ENCODE assay signal across 7 cellular contexts in the genomic region with DNA sequence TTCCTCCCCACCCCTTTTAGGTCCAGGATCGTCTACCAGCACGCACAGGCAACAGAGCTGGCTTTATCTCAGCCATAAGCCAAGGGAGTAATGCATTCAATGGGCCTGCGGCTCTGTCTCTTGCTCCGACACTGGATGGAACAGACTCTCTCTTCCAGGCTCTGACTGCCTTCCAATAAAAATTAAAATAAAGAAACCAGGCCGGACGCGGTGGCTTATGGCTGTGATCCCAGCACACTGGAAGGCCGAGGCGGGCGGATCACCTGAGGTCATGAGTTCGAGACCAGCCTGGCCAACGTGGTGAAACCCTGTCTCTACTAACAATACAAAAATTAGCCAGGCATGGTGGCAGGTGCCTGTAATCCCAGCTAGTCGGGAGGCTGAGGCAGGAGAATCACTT. TPM values are rescaled to one million over a fixed set of nuclear protein-coding genes. Genes with fewer than 3 reads are reported as not detected.
"Had no signal": no experiment of that assay in that cellular context is flagged by ENCODE, and none has a peak within 500 bp of the region (broad histone marks: within the 10 kb centered on the region; RNA-seq: fewer than 3 reads in every experiment).

No MANE protein-coding gene starts in this region.

RNA-seq across cellular contexts. Expression of a gene that starts 4.1 kb away (rescaled TPM):
- total RNA-seq: activated B cell treated with CpG ODN at 0.5 μM for 24 hours; activated CD8-positive, alpha-beta T cell treated with anti-CD3 and anti-CD28 coated beads for 36 hours; activated naive CD4-positive, alpha-beta T cell treated with anti-CD3 and anti-CD28 coated beads for 36 hours; activated naive CD8-positive, alpha-beta T cell treated with anti-CD3 and anti-CD28 coated beads for 36 hours; activated T-cell treated with anti-CD3 and anti-CD28 coated beads, Interleukin-2, amount 50 U/mL, for 4 hours; activated T-helper 17 cell treated with anti-CD3 and anti-CD28 coated beads, Interleukin-2, amount 50 U/mL, for 72 hours; T-helper 17 cell had no signal
